Comparison of ENCODE assay signal across 9 cellular contexts in genomic region chr14:36520601-36521525, GRCh38. TPM values are rescaled to one million over a fixed set of nuclear protein-coding genes. Genes with fewer than 3 reads are reported as not detected.
DNase-seq lines count a peak whose midpoint lies in the region; ATAC-seq, FAIRE-seq and TF ChIP-seq lines count a peak whose summit lies in the region.
"Had no signal": no experiment of that assay in that cellular context is flagged by ENCODE, and none has a peak within 500 bp of the region (broad histone marks: within the 10 kb centered on the region; RNA-seq: fewer than 3 reads in every experiment).

No MANE protein-coding gene starts in this region.

- CTCF ChIA-PET in BJ (lab: Yijun Ruan, JAX), result interaction anchor here (0.5 to 2.4 kb wide), 2 partner anchors 33 to 469 kb away, joined by 5 to 10 read pairs; no protein-coding TSS in a partner anchor
- CTCF ChIA-PET in PC-9 (lab: Charles Lee), result interaction anchor here (1.0 kb wide), 1 partner anchor 84 kb away, joined by 3 read pairs; no protein-coding TSS in a partner anchor

- H3K4me1 ChIP-seq in PC-9 (replicated peaks; ENCODE audit: insufficient read depth), result no peaks in the 10 kb centered on the region
- peaks cover 0 to 4% of the 10 kb centered on the region in 2 donors for H3K4me1 ChIP-seq in small intestine (ENCODE audit: control insufficient read depth in 2 of 2, insufficient read depth in 1 of 2, low read depth in 1 of 2, low read length in 1 of 2)

- no peak for FAIRE-seq in small intestine (lab: Jason Lieb, UNC)

- H3K27ac ChIP-seq in PC-9 (no peak overlapping the region), small intestine (ENCODE audit: low read depth in 1 of 2, low read length in 1 of 2) (no peak overlapping the region)
- H3K27ac ChIP-seq: HL-60 had no signal

- POLR2A ChIA-PET in BJ (lab: Charles Lee) (no interaction called here), PC-9 (lab: Charles Lee; ENCODE audit: unreplicated experiment) (interaction anchor here (0.6 kb wide), 1 partner anchor 542 kb away, joined by 3 read pairs; no protein-coding TSS in a partner anchor)

- H4K20me1 ChIP-seq in PC-9 (ENCODE audit: insufficient read depth), result no peaks in the 10 kb centered on the region

- H3K27me3 ChIP-seq in BJ (ENCODE audit: control insufficient read depth, insufficient read depth, low read length), result peaks cover 73% of the 10 kb centered on the region
- H3K27me3 ChIP-seq in H7 (ENCODE audit: control insufficient read depth, insufficient read depth, low read length), result peaks cover 99% of the 10 kb centered on the region
- H3K27me3 ChIP-seq in PC-9 (ENCODE audit: insufficient read depth, low read depth), result peaks cover 1% of the 10 kb centered on the region; the same call in 1 of the 2 replicates
- H3K27me3 ChIP-seq in small intestine (ENCODE audit: control insufficient read depth in 2 of 2, insufficient read depth in 2 of 2, low read length in 2 of 2), result peaks cover 24 to 67% of the 10 kb centered on the region in 2 donors

- H3K36me3 ChIP-seq in BJ (ENCODE audit: control insufficient read depth, insufficient read depth, low read length) (no peaks in the 10 kb centered on the region), H7 (replicated peaks; ENCODE audit: control insufficient read depth, insufficient read depth, low read length) (no peaks in the 10 kb centered on the region), PC-9 (ENCODE audit: low read depth) (no peaks in the 10 kb centered on the region), small intestine (ENCODE audit: control insufficient read depth in 2 of 2, insufficient read depth in 2 of 2, low read length in 2 of 2) (no peaks in the 10 kb centered on the region)

- ATAC-seq in HG02571 (IDR thresholded peaks at IDR 0.05; ENCODE audit: unreplicated experiment) (no peak), HG03045 (IDR thresholded peaks at IDR 0.05; ENCODE audit: unreplicated experiment) (no peak)

- H3F3A ChIP-seq in PC-9 (ENCODE audit: insufficient read depth, low read depth), result no peaks in the 10 kb centered on the region

- DNase-seq in BJ (ENCODE audit: low read depth), result no peak
- DNase-seq in H7, result peak; percentile 93
- DNase-seq in PC-9, result peak in 1 of 2 experiments; percentile 52
- peak; percentile 20 for DNase-seq in fibroblast of mammary gland (ENCODE audit: low read depth)
- DNase-seq in small intestine, result peak; percentile 5
- DNase-seq in GOT3 (lab: John Stamatoyannopoulos, UW), result no peak

- H3K9me2 ChIP-seq in PC-9 (ENCODE audit: insufficient read depth), result no peaks in the 10 kb centered on the region

- no TSS peak for BruUV-seq in PC-9 (replicated peaks; lab: Mats Ljungman, UMichigan)

- H3K9me3 ChIP-seq in PC-9 (ENCODE audit: insufficient read depth, low read depth), result no peaks in the 10 kb centered on the region
- no peaks in the 10 kb centered on the region for H3K9me3 ChIP-seq in small intestine (ENCODE audit: control insufficient read depth, low read depth)

- H3K4me2 ChIP-seq in PC-9, result peak overlapping the region; percentile 91

- H3K4me3 ChIP-seq in BJ (ENCODE audit: low read depth, low read length) (no peak overlapping the region), H7 (ENCODE audit: insufficient read depth, low read depth, low read length) (peak overlapping the region; percentile 6; the same call in 1 of the 2 replicates), PC-9 (peak overlapping the region; percentile 40; the same call in 1 of the 2 replicates), fibroblast of mammary gland (ENCODE audit: control insufficient read depth, low read depth, low read length) (no peak overlapping the region), small intestine (ENCODE audit: low read depth in 1 of 2, low read length in 2 of 2) (no peak overlapping the region)

- peak; percentile 30; the same call in 1 of the 2 replicates for TF ChIP-seq CTCF in BJ (IDR thresholded peaks at IDR 0.05; ENCODE audit: insufficient read depth, low read depth, low read length)
- TF ChIP-seq CTCF in PC-9 (conservative IDR thresholded peaks at IDR 0.05), result no peak
- no peak for TF ChIP-seq CTCF in fibroblast of mammary gland (conservative IDR thresholded peaks at IDR 0.05; ENCODE audit: control insufficient read depth, insufficient read depth, low read depth, low read length)

- peak overlapping the region; percentile 72; the same call in 1 of the 2 replicates for H2AFZ ChIP-seq in PC-9

- intact Hi-C loops in PC-9 (cut with micrococcal nuclease; ENCODE audit: unreplicated experiment), result loop anchor here (10.0 kb wide), 1 partner anchor 146 kb away; no protein-coding TSS in a partner anchor

- H3K79me2 ChIP-seq in PC-9 (ENCODE audit: low read depth), result no peaks in the 10 kb centered on the region

- WGBS in small intestine, 3 donors, result 2 to 6% (median 2%) methylated on average over 62 to 63 of the region's 63 CpGs

RNA-seq across cellular contexts. Expression of gene NKX2-1, which starts 0.8 kb away (rescaled TPM):
- not detected in 2 replicates for polyA plus RNA-seq in BJ (2011; rRNA removed)
- polyA minus RNA-seq in BJ (2011; rRNA and poly(A)+ RNA removed), result not detected in 2 replicates
- 0.78 and 1.7 TPM in 2 replicates for total RNA-seq in H7 (2014; rRNA removed; shearing (Covaris generic))
- total RNA-seq in PC-9 (2021), result not detected in 2 replicates
- under 1 TPM in 1 of 3 donors, not detected in 2; 0.45 TPM for polyA plus RNA-seq in small intestine

Comparison
In these comparisons a context has a peak if more than half of its experiments do, and no peak if none do; other contexts are left out.
1. DNase-seq: peak in H7 (single experiment), fibroblast of mammary gland (single experiment) and small intestine (single experiment); none in BJ (single experiment) and GOT3 (single experiment).
2. H3K4me3 ChIP-seq: peak in H7 (single experiment) and PC-9 (single experiment); none in BJ (single experiment), fibroblast of mammary gland (single experiment) and small intestine (0 of 2).